Comparison of ENCODE assay signal across 19 cellular contexts in the genomic region with DNA sequence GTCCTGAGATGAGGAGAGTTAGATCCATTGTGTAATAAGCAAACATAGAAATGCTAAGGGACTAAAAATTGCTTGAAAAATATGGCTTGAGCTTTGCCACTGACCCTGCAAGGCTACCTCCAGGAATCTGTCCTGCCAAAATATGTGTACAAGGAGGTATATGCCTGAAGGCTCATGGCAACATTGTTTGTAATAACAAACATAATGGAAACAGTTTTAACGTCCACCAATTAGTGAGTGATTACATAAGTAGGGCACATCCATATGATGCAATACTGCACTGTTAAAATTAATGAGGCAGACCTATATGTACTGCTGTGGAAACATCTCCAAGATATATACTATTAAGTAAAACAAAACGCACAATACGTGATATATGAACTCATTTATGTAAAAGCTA.
"Had no signal": no experiment of that assay in that cellular context is flagged by ENCODE, and none has a peak within 500 bp of the region (broad histone marks: within the 10 kb centered on the region; RNA-seq: fewer than 3 reads in every experiment).

No MANE protein-coding gene starts in this region.

- H3K4me3 ChIP-seq: cardiac muscle cell, MG63, SK-N-MC had no signal

- DNase-seq: activated B cell treated with CpG ODN at 0.5 μM for 24 hours; activated CD4-positive, alpha-beta T cell treated with anti-CD3 and anti-CD28 coated beads for 1 hour; activated CD4-positive, alpha-beta T cell treated with anti-CD3 and anti-CD28 coated beads, Interleukin-2, amount 10 ng/mL, durations not matched to agents 24 days and 14 days; activated CD4-positive, alpha-beta T cell treated with anti-CD3 and anti-CD28 coated beads, Interleukin-2, amount 50 U/mL, for 48 hours; activated gamma-delta T cell; activated naive CD4-positive, alpha-beta T cell treated with anti-CD3 and anti-CD28 coated beads for 36 hours; activated T-cell treated with anti-CD3 and anti-CD28 coated beads, Interleukin-2, amount 50 U/mL, for 4 hours; brain microvascular endothelial cell; MG63; NCI-H1092; NCI-H1417; NCI-H1930; NCI-H2171; NCI-H2227 treated with DMSO at 0.1 percent for 48 hours; NCI-H526 treated with DMSO at 0.1 percent for 48 hours; NK-92 treated with Interleukin-12 subunit alpha and Interleukin-12 subunit beta, amount 100 ng/mL, for 24 hours had no signal

- ATAC-seq: activated T-cell treated with anti-CD3 and anti-CD28 coated beads, Interleukin-2, amount 50 U/mL, for 4 hours had no signal

- H3K9ac ChIP-seq: KMS-11 had no signal

- H3K36me3 ChIP-seq: brain microvascular endothelial cell, cardiac muscle cell, MG63 had no signal

- H3K9me3 ChIP-seq: MG63 had no signal

- H3K4me2 ChIP-seq: KMS-11 had no signal

- H3K27me3 ChIP-seq: cardiac muscle cell, MG63 had no signal

- H3K27ac ChIP-seq: brain microvascular endothelial cell, cardiac muscle cell, KMS-11, SK-N-MC had no signal
